10 cellular contexts compared by ENCODE assay signal in genomic region chr7:139647085-139647484, GRCh38.
A peak's percentile ranks its signal among the peaks of the same experiment; 100 is the strongest.
DNase-seq lines count a peak whose midpoint lies in the region; ATAC-seq and TF ChIP-seq lines count a peak whose summit lies in the region.
"Had no signal": no experiment of that assay in that cellular context is flagged by ENCODE, and none has a peak within 500 bp of the region (broad histone marks: within the 10 kb centered on the region; RNA-seq: fewer than 3 reads in every experiment).

No MANE protein-coding gene starts in this region.

- peaks cover 33% of the 10 kb centered on the region; the same call in 1 of the 2 replicates for H3K36me3 ChIP-seq in PC-3 (ENCODE audit: low read depth, low read length)
- peaks cover 0 to 40% (median 0%) of the 10 kb centered on the region in 6 donors for H3K36me3 ChIP-seq in spleen
- H3K36me3 ChIP-seq in testis (ENCODE audit: low read depth, missing control alignments) = no peaks in the 10 kb centered on the region

- no peak overlapping the region for H3K4me3 Mint-ChIP-seq in effector memory CD8-positive, alpha-beta T cell

- TF ChIP-seq POLR2A in spleen (IDR thresholded peaks at IDR 0.05) (no peak), testis (IDR thresholded peaks at IDR 0.05) (no peak)

- intact Hi-C loops in PC-3 (cut with micrococcal nuclease) (loop anchor here (2.0 kb wide), 2 partner anchors 26 to 86 kb away; no protein-coding TSS in a partner anchor), spleen (cut with DNase I; ENCODE audit: low total_unique reads) (loop anchor here (2.0 to 5.0 kb wide), 2 partner anchors 128 to 355 kb away; no protein-coding TSS in a partner anchor), testis (cut with DNase I; ENCODE audit: low total_unique reads) (loop anchor here (5.0 to 10.0 kb wide), 2 partner anchors 128 to 355 kb away; partner anchors contain the start of gene HIPK2)

- H3K9me2 ChIP-seq in PC-3 (replicated peaks; ENCODE audit: low read length) = no peaks in the 10 kb centered on the region

- H3K27me3 Mint-ChIP-seq in effector memory CD8-positive, alpha-beta T cell = no peaks in the 10 kb centered on the region

- no peaks in the 10 kb centered on the region for H3F3A ChIP-seq in PC-3 (ENCODE audit: low read length, unreplicated experiment)

- BruUV-seq in PC-3 (replicated peaks; lab: Mats Ljungman, UMichigan) = no TSS peak

- H3K27ac ChIP-seq in PC-3 (ENCODE audit: low read length) = peak overlapping the region; percentile 51
- peak overlapping the region in 6 of 8 donors; percentile 22 to 88 (median 76) for H3K27ac ChIP-seq in spleen
- no peak overlapping the region for H3K27ac ChIP-seq in testis
- H3K27ac ChIP-seq in foreskin keratinocyte = no peak overlapping the region
- H3K27ac ChIP-seq: HL-60 had no signal

- no peaks in the 10 kb centered on the region for H3K9me3 ChIP-seq in PC-3 (ENCODE audit: low read length)
- H3K9me3 ChIP-seq in spleen = no peaks in the 10 kb centered on the region
- H3K9me3 ChIP-seq in testis = no peaks in the 10 kb centered on the region

- WGBS in spleen, 5 donors = 65 to 73% (median 71%) methylated on average over 4 of the region's 4 CpGs
- 91 to 94% methylated on average over 4 of the region's 4 CpGs for WGBS in testis, 2 donors

- POLR2A ChIA-PET in PC-3 (lab: Charles Lee; ENCODE audit: unreplicated experiment) = interaction anchor here (0.6 to 1.2 kb wide), 2 partner anchors 34 to 85 kb away, joined by 3 to 4 read pairs; no protein-coding TSS in a partner anchor

- peaks cover 90% of the 10 kb centered on the region for H3K79me2 ChIP-seq in PC-3 (ENCODE audit: low read length)

- ATAC-seq in PC-3 = no peak
- ATAC-seq in effector memory CD8-positive, alpha-beta T cell (replicated peaks) = peak; percentile 51
- no peak for ATAC-seq in foreskin keratinocyte

- peak overlapping the region in 1 of 2 donors; percentile 87 for H3K27ac Mint-ChIP-seq in effector memory CD8-positive, alpha-beta T cell

- DNase-seq in activated CD8-positive, alpha-beta memory T cell treated with anti-CD3 and anti-CD28 coated beads, Interleukin-2, amount 50 U/mL, for 1 hour (ENCODE audit: extremely low read depth) = peak; percentile 12
- no peak for DNase-seq in activated CD8-positive, alpha-beta memory T cell treated with anti-CD3 and anti-CD28 coated beads for 24 hours
- DNase-seq in PC-3 (no peak), spleen (no peak), testis (no peak), SKM-1 treated with dmso at 0.1 percent for 144 hours (lab: John Stamatoyannopoulos, UW; ENCODE audit: unreplicated experiment) (no peak), foreskin keratinocyte (no peak)
- DNase-seq in effector memory CD8-positive, alpha-beta T cell = no peak
- DNase-seq: activated naive CD4-positive, alpha-beta T cell treated with Interleukin-2 at 50 U/mL for 16 hours had no signal

- no peaks in the 10 kb centered on the region for H3K9me3 Mint-ChIP-seq in effector memory CD8-positive, alpha-beta T cell

- H3K9ac ChIP-seq in PC-3 (ENCODE audit: low read length) = peak overlapping the region; percentile 8; the same call in 1 of the 2 replicates

- H3K27me3 ChIP-seq in PC-3 (ENCODE audit: low read length) = no peaks in the 10 kb centered on the region
- no peaks in the 10 kb centered on the region for H3K27me3 ChIP-seq in spleen (replicated peaks in 1 of 7)
- no peaks in the 10 kb centered on the region for H3K27me3 ChIP-seq in testis
- H3K27me3 ChIP-seq in foreskin keratinocyte = no peaks in the 10 kb centered on the region

- H3K4me3 ChIP-seq in PC-3 (ENCODE audit: low read length) = no peak overlapping the region
- H3K4me3 ChIP-seq in spleen = no peak overlapping the region
- no peak overlapping the region for H3K4me3 ChIP-seq in testis

- peaks cover 14 to 25% of the 10 kb centered on the region in 2 donors for H3K4me1 Mint-ChIP-seq in effector memory CD8-positive, alpha-beta T cell (ENCODE audit: low read depth in 2 of 2)

- no peaks in the 10 kb centered on the region for H3K36me3 Mint-ChIP-seq in effector memory CD8-positive, alpha-beta T cell (ENCODE audit: insufficient read depth)

- H4K20me1 ChIP-seq in PC-3 (ENCODE audit: low read length) = no peaks in the 10 kb centered on the region

- peaks cover 30% of the 10 kb centered on the region for H3K4me1 ChIP-seq in PC-3 (ENCODE audit: insufficient read depth, low read length)
- peaks cover 22 to 83% (median 51%) of the 10 kb centered on the region in 6 donors for H3K4me1 ChIP-seq in spleen
- no peaks in the 10 kb centered on the region for H3K4me1 ChIP-seq in testis
- peaks cover 8% of the 10 kb centered on the region for H3K4me1 ChIP-seq in foreskin keratinocyte

- H3K4me2 ChIP-seq in PC-3 (ENCODE audit: low read length) = no peak overlapping the region

- no peak for TF ChIP-seq CTCF in PC-3 (conservative IDR thresholded peaks at IDR 0.05; ENCODE audit: low read depth, low read length)
- TF ChIP-seq CTCF in spleen (IDR thresholded peaks at IDR 0.05 in 8 of 11, conservative IDR thresholded peaks at IDR 0.05 in 3 of 11) = no peak
- TF ChIP-seq CTCF in testis (IDR thresholded peaks at IDR 0.05) = no peak
- TF ChIP-seq CTCF in foreskin keratinocyte (conservative IDR thresholded peaks at IDR 0.05) = no peak

- no peak overlapping the region for H2AFZ ChIP-seq in PC-3 (ENCODE audit: low read length)

- CTCF ChIA-PET in PC-3 (lab: Charles Lee) = interaction anchor here (0.5 to 1.7 kb wide), 7 partner anchors 13 to 1322 kb away, joined by 3 to 8 read pairs (median 3); no protein-coding TSS in a partner anchor

Comparison
In these comparisons a context has a peak if more than half of its experiments do, and no peak if none do; other contexts are left out.
1. H3K27ac ChIP-seq: peak in PC-3 (single experiment) and spleen (6 of 8); none in testis (0 of 2) and foreskin keratinocyte (single experiment).